Comparison of ENCODE assay signal across 21 cellular contexts in the genomic region with DNA sequence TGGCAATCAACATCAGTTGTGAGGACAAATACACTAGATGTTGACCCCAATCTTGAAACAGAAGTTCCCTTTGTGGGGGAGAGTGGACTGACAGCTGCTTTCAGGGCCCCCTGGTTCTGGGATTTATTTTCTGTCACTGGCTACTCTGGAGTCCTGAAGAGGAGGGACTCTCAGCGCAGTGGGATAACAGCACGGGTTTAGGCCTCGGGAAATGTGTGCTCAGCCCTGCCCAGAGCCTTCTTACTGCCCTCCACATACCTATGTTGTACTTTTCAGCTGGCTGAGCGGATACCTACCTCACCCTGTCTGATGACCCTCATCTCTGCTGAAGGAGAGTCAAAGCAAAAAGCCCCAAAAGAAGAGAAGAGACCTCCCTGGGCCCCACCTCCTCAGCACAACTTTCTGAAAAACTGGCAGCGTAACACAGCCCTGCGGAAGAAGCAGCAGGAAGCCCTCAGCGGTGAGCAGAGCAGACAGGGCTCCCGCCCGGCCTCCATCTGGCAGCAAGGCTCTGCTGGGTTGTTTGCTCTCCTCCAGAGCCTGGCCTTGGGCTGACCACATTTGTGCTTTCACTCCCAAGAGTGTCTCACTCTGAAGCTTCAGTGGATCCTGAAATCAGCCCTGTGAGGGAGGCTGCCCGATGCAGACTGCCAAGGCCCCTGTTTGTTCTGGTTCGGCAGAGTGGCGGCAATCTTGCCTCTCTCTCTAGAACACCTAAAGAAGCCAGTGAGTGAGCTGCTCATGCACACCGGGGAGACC. TPM values are rescaled to one million over a fixed set of nuclear protein-coding genes. Genes with fewer than 3 reads are reported as not detected.
DNase-seq lines count a peak whose midpoint lies in the region; ATAC-seq and TF ChIP-seq lines count a peak whose summit lies in the region.
"Had no signal": no experiment of that assay in that cellular context is flagged by ENCODE, and none has a peak within 500 bp of the region (broad histone marks: within the 10 kb centered on the region; RNA-seq: fewer than 3 reads in every experiment).

No MANE protein-coding gene starts in this region.

- no peak for TF ChIP-seq CTCF in neural crest cell (conservative IDR thresholded peaks at IDR 0.05)
- TF ChIP-seq CTCF in transverse colon (IDR thresholded peaks at IDR 0.05): no peak

- intact Hi-C loops in transverse colon (cut with DNase I; ENCODE audit: low total_unique reads): no loop called here

- no peak for ATAC-seq in activated T-helper 17 cell treated with anti-CD3 and anti-CD28 coated beads, Interleukin-2, amount 50 U/mL, for 72 hours (replicated peaks)
- ATAC-seq in HG03442 (IDR thresholded peaks at IDR 0.05; ENCODE audit: unreplicated experiment): no peak
- ATAC-seq: left cardiac atrium, SK-N-SH treated with all-trans-retinoic acid at 6 μM for 48 hours had no signal

- peak overlapping the region in 3 of 4 donors; percentile 14 to 37 (median 22) for H3K27ac ChIP-seq in transverse colon
- H3K27ac ChIP-seq: ascending aorta, C4-2B, hepatocyte had no signal

- H3K27me3 ChIP-seq in transverse colon: no peaks in the 10 kb centered on the region
- H3K27me3 ChIP-seq: ascending aorta, hepatocyte had no signal

- H3K4me3 ChIP-seq in transverse colon: no peak overlapping the region
- H3K4me3 ChIP-seq: ascending aorta, hepatocyte had no signal

- no peaks in the 10 kb centered on the region for H3K9me3 ChIP-seq in transverse colon
- H3K9me3 ChIP-seq: ascending aorta had no signal

- 87% methylated on average over 13 of the region's 13 CpGs; no CpG with 5 or more reads in 1 of the 2 donors for WGBS in transverse colon (ENCODE audit: low coverage in 1 of 2), 2 donors

- in situ Hi-C loops in transverse colon (cut with MboI; ENCODE audit: low pct_ligation_motif_present in 1 of 4, low pct_unique_long_range_greater_than_20kb in 1 of 4, low sequenced_read_pairs in 3 of 4): no loop called here

- DNase-seq in NCI-H510A treated with DMSO at 0.1 percent for 48 hours (lab: John Stamatoyannopoulos, UW) (peak; percentile 50), NCI-H510A (lab: John Stamatoyannopoulos, UW) (no peak), cerebellar cortex (ENCODE audit: low spot score) (peak; percentile 83), neural crest cell (ENCODE audit: low read depth, low spot score) (no peak), transverse colon (no peak), islet precursor cell (no peak)
- DNase-seq: activated CD4-positive, alpha-beta memory T cell treated with anti-CD3 and anti-CD28 coated beads for 36 hours; DND-41; effector memory CD4-positive, alpha-beta T cell; left cardiac atrium; NCI-H1436 treated with DMSO at 0.1 percent for 48 hours; NCI-H524; stimulated activated CD4-positive, alpha-beta T cell treated with anti-CD3 and anti-CD28 coated beads, Interleukin-1b, Interleukin-23, amount 100 ng/mL, for 48 hours had no signal

- H3K4me3 Mint-ChIP-seq in neural crest cell: no peak overlapping the region
- no peak overlapping the region for H3K4me3 Mint-ChIP-seq in activated T-helper 17 cell treated with anti-CD3 and anti-CD28 coated beads, Interleukin-2, amount 50 U/mL, for 72 hours
- H3K4me3 Mint-ChIP-seq: activated CD4-positive, alpha-beta memory T cell treated with anti-CD3 and anti-CD28 coated beads for 36 hours; activated T-helper 1 cell treated with anti-CD3 and anti-CD28 coated beads, Interleukin-12 subunit alpha, Interleukin-12 subunit beta, Interleukin-2, Interleukin-4 antibody, amounts not matched to agents 30 ng/mL and 10 ng/mL and 1 ng/mL, durations not matched to agents 14 hours and 24 hours and 36 hours had no signal

- H3K9me3 Mint-ChIP-seq in neural crest cell: no peaks in the 10 kb centered on the region
- no peaks in the 10 kb centered on the region for H3K9me3 Mint-ChIP-seq in activated T-helper 17 cell treated with anti-CD3 and anti-CD28 coated beads, Interleukin-2, amount 50 U/mL, for 72 hours
- H3K9me3 Mint-ChIP-seq: activated CD4-positive, alpha-beta memory T cell treated with anti-CD3 and anti-CD28 coated beads for 36 hours; activated T-helper 1 cell treated with anti-CD3 and anti-CD28 coated beads, Interleukin-12 subunit alpha, Interleukin-12 subunit beta, Interleukin-2, Interleukin-4 antibody, amounts not matched to agents 30 ng/mL and 10 ng/mL and 1 ng/mL, durations not matched to agents 14 hours and 24 hours and 36 hours had no signal

- H3K36me3 ChIP-seq in transverse colon: no peaks in the 10 kb centered on the region
- H3K36me3 ChIP-seq: ascending aorta had no signal

- TF ChIP-seq POLR2A in transverse colon (IDR thresholded peaks at IDR 0.05): no peak

- no peaks in the 10 kb centered on the region for H3K36me3 Mint-ChIP-seq in neural crest cell (ENCODE audit: low read depth)
- no peaks in the 10 kb centered on the region for H3K36me3 Mint-ChIP-seq in activated T-helper 17 cell treated with anti-CD3 and anti-CD28 coated beads, Interleukin-2, amount 50 U/mL, for 72 hours (ENCODE audit: low read depth)
- H3K36me3 Mint-ChIP-seq: activated CD4-positive, alpha-beta memory T cell treated with anti-CD3 and anti-CD28 coated beads for 36 hours had no signal

- H3K4me1 Mint-ChIP-seq in neural crest cell: peaks cover 22% of the 10 kb centered on the region
- peaks cover 9% of the 10 kb centered on the region for H3K4me1 Mint-ChIP-seq in activated T-helper 17 cell treated with anti-CD3 and anti-CD28 coated beads, Interleukin-2, amount 50 U/mL, for 72 hours

- TF ChIP-seq EP300 in transverse colon (IDR thresholded peaks at IDR 0.05; ENCODE audit: low read depth): no peak

- H3K4me1 ChIP-seq in transverse colon: peaks cover 0 to 18% (median 0%) of the 10 kb centered on the region in 4 donors
- H3K4me1 ChIP-seq: ascending aorta had no signal

- H3K27me3 Mint-ChIP-seq in neural crest cell (ENCODE audit: low read depth): no peaks in the 10 kb centered on the region
- H3K27me3 Mint-ChIP-seq in activated T-helper 17 cell treated with anti-CD3 and anti-CD28 coated beads, Interleukin-2, amount 50 U/mL, for 72 hours: no peaks in the 10 kb centered on the region
- H3K27me3 Mint-ChIP-seq: activated CD4-positive, alpha-beta memory T cell treated with anti-CD3 and anti-CD28 coated beads for 36 hours had no signal

- H3K27ac Mint-ChIP-seq in neural crest cell (ENCODE audit: unreplicated experiment): peak overlapping the region; percentile 43
- no peak overlapping the region for H3K27ac Mint-ChIP-seq in activated T-helper 17 cell treated with anti-CD3 and anti-CD28 coated beads, Interleukin-2, amount 50 U/mL, for 72 hours
- H3K27ac Mint-ChIP-seq: activated CD4-positive, alpha-beta memory T cell treated with anti-CD3 and anti-CD28 coated beads for 36 hours; activated T-helper 1 cell treated with anti-CD3 and anti-CD28 coated beads, Interleukin-12 subunit alpha, Interleukin-12 subunit beta, Interleukin-2, Interleukin-4 antibody, amounts not matched to agents 30 ng/mL and 10 ng/mL and 1 ng/mL, durations not matched to agents 14 hours and 24 hours and 36 hours had no signal

RNA-seq across cellular contexts. Expression of a gene that starts 10.2 kb away (rescaled TPM):
- total RNA-seq in neural crest cell (1.2 and 1.7 TPM in 2 replicates), transverse colon (1 to 10 TPM in 2 of 4 donors, under 1 TPM in 1, not detected in 1; 0.64 to 3.7 (median 2.7) TPM)
- 1 to 10 TPM; 2.1 to 3.2 TPM for total RNA-seq in activated T-helper 17 cell treated with anti-CD3 and anti-CD28 coated beads, Interleukin-2, amount 50 U/mL, for 72 hours

RNA-seq across cellular contexts. Expression of a gene that starts 14.1 kb away (rescaled TPM):
- total RNA-seq in neural crest cell: 0.11 TPM in 1 of 2 replicates, not detected in the other
- 10 to 100 TPM; 19.2 to 95.7 (median 57.4) TPM for total RNA-seq in transverse colon
- not detected for total RNA-seq in activated T-helper 17 cell treated with anti-CD3 and anti-CD28 coated beads, Interleukin-2, amount 50 U/mL, for 72 hours
- total RNA-seq: activated CD4-positive, alpha-beta memory T cell treated with anti-CD3 and anti-CD28 coated beads for 36 hours; activated T-helper 1 cell treated with anti-CD3 and anti-CD28 coated beads, Interleukin-12 subunit alpha, Interleukin-12 subunit beta, Interleukin-2, Interleukin-4 antibody, amounts not matched to agents 30 ng/mL and 10 ng/mL and 1 ng/mL, durations not matched to agents 14 hours and 24 hours and 36 hours; temporal lobe had no signal

RNA-seq across cellular contexts. Expression of a gene that starts 28.5 kb away (rescaled TPM):
- 24.4 and 25.8 TPM in 2 replicates for total RNA-seq in neural crest cell
- 100 to 1,000 TPM; 116 to 437 (median 228) TPM for total RNA-seq in transverse colon
- 10 to 100 TPM in 1 of 2 donors, 1 to 10 TPM in 1; 9.1 to 12.7 TPM for total RNA-seq in activated T-helper 17 cell treated with anti-CD3 and anti-CD28 coated beads, Interleukin-2, amount 50 U/mL, for 72 hours

RNA-seq across cellular contexts. Expression of a gene that starts 39.8 kb away (rescaled TPM):
- total RNA-seq in neural crest cell (42.4 and 42.9 TPM in 2 replicates), transverse colon (10 to 100 TPM; 19.1 to 35.6 (median 28.2) TPM)
- total RNA-seq in activated T-helper 17 cell treated with anti-CD3 and anti-CD28 coated beads, Interleukin-2, amount 50 U/mL, for 72 hours: 10 to 100 TPM; 21.3 to 29.5 TPM

RNA-seq across cellular contexts. Expression of a gene that starts 42.1 kb away (rescaled TPM):
- total RNA-seq in neural crest cell (1.1 TPM in 2 replicates), transverse colon (under 1 TPM in 1 of 4 donors, not detected in 3; 0.14 TPM)
- under 1 TPM in 1 of 2 donors, not detected in 1; 0.11 TPM for total RNA-seq in activated T-helper 17 cell treated with anti-CD3 and anti-CD28 coated beads, Interleukin-2, amount 50 U/mL, for 72 hours

Comparison
In these comparisons a context has a peak if more than half of its experiments do, and no peak if none do; other contexts are left out.
1. DNase-seq: peak in NCI-H510A treated with DMSO at 0.1 percent for 48 hours (single experiment) and cerebellar cortex (single experiment); none in NCI-H510A (single experiment), neural crest cell (single experiment), transverse colon (single experiment) and islet precursor cell (single experiment).
2. RNA of a gene that starts 14.1 kb away (total RNA-seq): 19.2 to 95.7 TPM in transverse colon; 0.11 TPM in neural crest cell and not detected in activated T-helper 17 cell treated with anti-CD3 and anti-CD28 coated beads, Interleukin-2, amount 50 U/mL, for 72 hours; every median in the first group is over 10 times any median in the second.